7 cellular contexts compared by ENCODE assay signal in the genomic region with DNA sequence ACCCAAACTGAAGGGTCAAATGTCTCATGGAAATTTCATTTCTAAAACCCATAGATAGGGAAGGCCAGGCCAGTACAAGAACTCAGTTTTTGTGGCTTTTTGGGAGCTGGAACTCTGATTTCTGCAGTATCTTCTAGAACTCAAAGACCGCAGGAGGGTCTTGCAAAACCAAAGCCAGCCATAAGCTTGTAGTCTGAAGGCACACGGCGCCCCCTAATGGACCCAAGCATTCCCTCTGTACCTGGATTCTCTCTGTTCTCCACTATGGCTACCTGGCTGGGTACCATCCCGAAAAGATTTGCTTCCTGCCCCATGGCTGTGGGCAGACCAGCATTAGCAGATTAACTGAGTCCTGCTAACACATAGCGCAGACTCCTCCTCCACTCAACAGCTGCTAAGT.
DNase-seq lines count a peak whose midpoint lies in the region; ATAC-seq and TF ChIP-seq lines count a peak whose summit lies in the region.

No MANE protein-coding gene starts in this region.

- ATAC-seq in lower lobe of right lung, result no peak
- ATAC-seq in GM21825 (IDR thresholded peaks at IDR 0.05; ENCODE audit: unreplicated experiment), result no peak

- in situ Hi-C loops in GM13976 (cut with MboI; ENCODE audit: low sequenced_read_pairs, unreplicated experiment) (loop anchor here (25.0 kb wide), 2 partner anchors 1274 to 1749 kb away; no protein-coding TSS in a partner anchor), brain microvascular endothelial cell (cut with HindIII; ENCODE audit: low pct_ligation_motif_present, low sequenced_read_pairs) (no loop called here)

- H3K4me1 ChIP-seq in lower lobe of right lung (peaks cover 7% of the 10 kb centered on the region), adrenal gland (replicated peaks in 1 of 2) (no peaks in the 10 kb centered on the region)

- H3K4me3 ChIP-seq in brain microvascular endothelial cell (ENCODE audit: low read depth, low read length) (no peak overlapping the region), lower lobe of right lung (no peak overlapping the region), adrenal gland (no peak overlapping the region)

- H3K9me3 ChIP-seq in lower lobe of right lung (no peaks in the 10 kb centered on the region), adrenal gland (replicated peaks in 1 of 3) (no peaks in the 10 kb centered on the region)

- 64 to 86% (median 73%) methylated on average over 5 of the region's 5 CpGs for WGBS in adrenal gland, 4 donors

- DNase-seq in GM13976 (ENCODE audit: low spot score), result peak; percentile 14
- peak; percentile 35 for DNase-seq in NCI-H1694 treated with DMSO at 0.1 percent for 48 hours (lab: John Stamatoyannopoulos, UW)
- DNase-seq in brain microvascular endothelial cell, result peak; percentile 7
- DNase-seq in lower lobe of right lung, result no peak
- DNase-seq in CD1c-positive myeloid dendritic cell (ENCODE audit: extremely low spot score), result no peak
- no peak for DNase-seq in adrenal gland

- TF ChIP-seq CTCF in GM13976 (IDR thresholded peaks at IDR 0.05; ENCODE audit: borderline replicate concordance, control extremely low read depth, extremely low read depth, insufficient read depth, missing control alignments) (peak; percentile 48), brain microvascular endothelial cell (IDR thresholded peaks at IDR 0.05; ENCODE audit: low read depth, low read length, missing control alignments) (peak; percentile 78), lower lobe of right lung (IDR thresholded peaks at IDR 0.05) (peak; percentile 34), adrenal gland (IDR thresholded peaks at IDR 0.05) (no peak)

- H3K27ac ChIP-seq in brain microvascular endothelial cell, result no peak overlapping the region
- no peak overlapping the region for H3K27ac ChIP-seq in lower lobe of right lung
- no peak overlapping the region for H3K27ac ChIP-seq in adrenal gland

- intact Hi-C loops in lower lobe of right lung (cut with DNase I), result no loop called here
- intact Hi-C loops in adrenal gland (cut with DNase I), result no loop called here

- no peak for TF ChIP-seq POLR2A in adrenal gland (IDR thresholded peaks at IDR 0.05)

- H3K27me3 ChIP-seq in brain microvascular endothelial cell (replicated peaks) (no peaks in the 10 kb centered on the region), lower lobe of right lung (ENCODE audit: low read depth) (no peaks in the 10 kb centered on the region), adrenal gland (no peaks in the 10 kb centered on the region)

- H3K36me3 ChIP-seq in brain microvascular endothelial cell (replicated peaks), result no peaks in the 10 kb centered on the region
- H3K36me3 ChIP-seq in lower lobe of right lung, result no peaks in the 10 kb centered on the region
- no peaks in the 10 kb centered on the region for H3K36me3 ChIP-seq in adrenal gland (replicated peaks in 1 of 2)

Comparison
In these comparisons a context has a peak if more than half of its experiments do, and no peak if none do; other contexts are left out.
1. DNase-seq: peak in GM13976 (single experiment), NCI-H1694 treated with DMSO at 0.1 percent for 48 hours (single experiment) and brain microvascular endothelial cell (single experiment); none in lower lobe of right lung (single experiment), CD1c-positive myeloid dendritic cell (single experiment) and adrenal gland (0 of 7).
2. CTCF ChIP-seq: peak in GM13976 (single experiment), brain microvascular endothelial cell (single experiment) and lower lobe of right lung (single experiment); none in adrenal gland (0 of 6).